Comparison of ENCODE assay signal across 3 cellular contexts in the genomic region with DNA sequence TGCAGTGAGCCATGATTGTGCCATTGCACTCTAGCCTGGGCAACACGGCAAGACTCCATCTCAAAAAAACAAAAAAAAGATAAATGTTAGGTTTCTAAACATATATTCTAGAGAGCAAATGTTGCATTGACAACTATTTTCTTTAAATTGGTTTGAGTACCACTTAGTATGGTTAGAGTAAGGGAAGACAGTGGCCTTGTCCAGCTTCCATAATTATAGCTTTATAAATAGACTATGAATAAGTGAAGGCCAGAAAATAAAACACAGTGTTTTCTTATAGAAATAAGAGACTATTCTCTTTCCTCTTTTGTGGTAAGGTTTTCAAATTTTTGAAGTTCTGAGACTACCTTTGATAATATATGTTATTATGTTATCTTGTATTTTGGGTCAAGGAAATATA.
"Had no signal": no experiment of that assay in that cellular context is flagged by ENCODE, and none has a peak within 500 bp of the region (broad histone marks: within the 10 kb centered on the region; RNA-seq: fewer than 3 reads in every experiment).

No MANE protein-coding gene starts in this region.

- H3K4me3 ChIP-seq: GM12878 had no signal

- ATAC-seq: GM12878 had no signal

- DNase-seq: GDM1, GF-D8 had no signal
